In genomic region chrX:150643271-150643670, GRCh38 we compare ENCODE assay signal across 18 cellular contexts. TPM values are rescaled to one million over a fixed set of nuclear protein-coding genes. Genes with fewer than 3 reads are reported as not detected.
DNase-seq lines count a peak whose midpoint lies in the region; ATAC-seq and TF ChIP-seq lines count a peak whose summit lies in the region.
"Had no signal": no experiment of that assay in that cellular context is flagged by ENCODE, and none has a peak within 500 bp of the region (broad histone marks: within the 10 kb centered on the region; RNA-seq: fewer than 3 reads in every experiment).

No MANE protein-coding gene starts in this region.

- no peaks in the 10 kb centered on the region for H4K20me1 ChIP-seq in PC-3 (ENCODE audit: low read length)

- peaks cover 4% of the 10 kb centered on the region for H3K9me3 Mint-ChIP-seq in osteocyte (ENCODE audit: unreplicated experiment)
- H3K9me3 Mint-ChIP-seq: activated T-cell treated with anti-CD3 and anti-CD28 coated beads, Interleukin-2, amount 50 U/mL, for 4 hours; stimulated activated naive CD8-positive, alpha-beta T cell treated with anti-CD3 and anti-CD28 coated beads, Interleukin-15, Interleukin-2, amounts not matched to agents 100 ng/mL and 50 ng/mL, for 24 hours had no signal

- H3K9ac ChIP-seq in PC-3 (ENCODE audit: low read length) = no peak overlapping the region

- no peaks in the 10 kb centered on the region for H3K36me3 Mint-ChIP-seq in osteocyte (ENCODE audit: unreplicated experiment)

- no peak overlapping the region for H3K27ac Mint-ChIP-seq in osteocyte (ENCODE audit: unreplicated experiment)
- H3K27ac Mint-ChIP-seq: stimulated activated naive CD8-positive, alpha-beta T cell treated with anti-CD3 and anti-CD28 coated beads, Interleukin-15, Interleukin-2, amounts not matched to agents 100 ng/mL and 50 ng/mL, for 24 hours had no signal

- TF ChIP-seq CTCF in PC-3 (conservative IDR thresholded peaks at IDR 0.05; ENCODE audit: low read depth, low read length) (peak; percentile 56; the same call in 1 of the 2 replicates), choroid plexus epithelial cell (conservative IDR thresholded peaks at IDR 0.05; ENCODE audit: low read depth, low read length) (peak; percentile 37), osteocyte (IDR thresholded peaks at IDR 0.05) (peak; percentile 39)

- H3K4me2 ChIP-seq in PC-3 (ENCODE audit: low read length) = no peak overlapping the region

- POLR2A ChIA-PET in PC-3 (lab: Charles Lee; ENCODE audit: unreplicated experiment) = no interaction called here

- no peak overlapping the region for H3K4me3 Mint-ChIP-seq in osteocyte (ENCODE audit: unreplicated experiment)
- H3K4me3 Mint-ChIP-seq: activated T-cell treated with anti-CD3 and anti-CD28 coated beads, Interleukin-2, amount 50 U/mL, for 4 hours; stimulated activated naive CD8-positive, alpha-beta T cell treated with anti-CD3 and anti-CD28 coated beads, Interleukin-15, Interleukin-2, amounts not matched to agents 100 ng/mL and 50 ng/mL, for 24 hours had no signal

- CTCF ChIA-PET in PC-3 (lab: Charles Lee) = no interaction called here

- peaks cover 3% of the 10 kb centered on the region; the same call in 1 of the 2 replicates for H3K36me3 ChIP-seq in PC-3 (ENCODE audit: low read depth, low read length)

- H3K4me1 ChIP-seq in PC-3 (ENCODE audit: insufficient read depth, low read length) = no peaks in the 10 kb centered on the region

- no peaks in the 10 kb centered on the region for H3F3A ChIP-seq in PC-3 (ENCODE audit: low read length, unreplicated experiment)

- DNase-seq in SIG-M5 treated with dmso at 0.1 percent for 504 hours (lab: John Stamatoyannopoulos, UW; ENCODE audit: unreplicated experiment) = peak; percentile 0
- DNase-seq in SIG-M5 (lab: John Stamatoyannopoulos, UW) = no peak
- DNase-seq in PC-3 = peak; percentile 42
- DNase-seq in choroid plexus epithelial cell (ENCODE audit: low read depth) = peak; percentile 47
- no peak for DNase-seq in osteocyte (ENCODE audit: extremely low spot score, unreplicated experiment)
- no peak for DNase-seq in NCI-H226
- DNase-seq: activated T-cell treated with anti-CD3 and anti-CD28 coated beads, Interleukin-2, amount 50 U/mL, for 4 hours; AML-193; amniotic stem cell; DND-41; glutamatergic neuron; MV-4-11 had no signal

- H3K79me2 ChIP-seq in PC-3 (ENCODE audit: low read length) = no peaks in the 10 kb centered on the region

- H3K4me1 Mint-ChIP-seq in osteocyte (ENCODE audit: unreplicated experiment) = peaks cover 7% of the 10 kb centered on the region

- BruUV-seq in PC-3 (replicated peaks; lab: Mats Ljungman, UMichigan) = no TSS peak

- no peak overlapping the region for H2AFZ ChIP-seq in PC-3 (ENCODE audit: low read length)

- H3K9me2 ChIP-seq in PC-3 (replicated peaks; ENCODE audit: low read length) = no peaks in the 10 kb centered on the region

- intact Hi-C loops in PC-3 (cut with micrococcal nuclease) = loop anchor here (5.0 kb wide), 1 partner anchor 66 kb away; no protein-coding TSS in a partner anchor

- ATAC-seq in PC-3 = peak; percentile 64
- no peak for ATAC-seq in GM21717 (IDR thresholded peaks at IDR 0.05; ENCODE audit: unreplicated experiment)
- ATAC-seq in GM21360 (IDR thresholded peaks at IDR 0.05; ENCODE audit: unreplicated experiment) = no peak
- ATAC-seq: activated CD4-positive, CD25-positive, alpha-beta regulatory T cell treated with anti-CD3 and anti-CD28 coated beads, Interleukin-2, amount 50 U/mL, for 24 hours; activated T-cell treated with anti-CD3 and anti-CD28 coated beads, Interleukin-2, amount 50 U/mL, for 4 hours; GM12878; sciatic nerve had no signal

- no peaks in the 10 kb centered on the region for H3K27me3 ChIP-seq in PC-3 (ENCODE audit: low read length)

- no peak overlapping the region for H3K27ac ChIP-seq in PC-3 (ENCODE audit: low read length)

- H3K4me3 ChIP-seq in PC-3 (ENCODE audit: low read length) (no peak overlapping the region), choroid plexus epithelial cell (ENCODE audit: low read depth, low read length) (no peak overlapping the region)
- H3K4me3 ChIP-seq: GM12878 had no signal

- H3K27me3 Mint-ChIP-seq in osteocyte (ENCODE audit: unreplicated experiment) = no peaks in the 10 kb centered on the region
- H3K27me3 Mint-ChIP-seq: stimulated activated naive CD8-positive, alpha-beta T cell treated with anti-CD3 and anti-CD28 coated beads, Interleukin-15, Interleukin-2, amounts not matched to agents 100 ng/mL and 50 ng/mL, for 24 hours had no signal

- no peaks in the 10 kb centered on the region for H3K9me3 ChIP-seq in PC-3 (ENCODE audit: low read length)

RNA-seq across cellular contexts. Expression of gene MTMR1, which starts 49.9 kb away (rescaled TPM):
- total RNA-seq in PC-3 (2014; rRNA removed) = 31.8 and 39.0 TPM in 2 replicates
- 22.3 and 23.6 TPM in 2 replicates for total RNA-seq in osteocyte

Comparison
In these comparisons a context has a peak if more than half of its experiments do, and no peak if none do; other contexts are left out.
1. DNase-seq: peak in SIG-M5 treated with dmso at 0.1 percent for 504 hours (single experiment), PC-3 (single experiment) and choroid plexus epithelial cell (single experiment); none in SIG-M5 (single experiment), osteocyte (single experiment) and NCI-H226 (single experiment).
2. Peak in every context shown above with its lines, with median percentiles within 50 percentile points of each other: CTCF ChIP-seq.